28 cellular contexts compared by ENCODE assay signal in genomic region chr2:101168647-101169046, GRCh38.
"Had no signal": no experiment of that assay in that cellular context is flagged by ENCODE, and none has a peak within 500 bp of the region (broad histone marks: within the 10 kb centered on the region; RNA-seq: fewer than 3 reads in every experiment).

No MANE protein-coding gene starts in this region.

- H3K36me3 ChIP-seq: brain microvascular endothelial cell, esophagus squamous epithelium, gastroesophageal sphincter, WERI-Rb-1 had no signal

- H3K4me3 ChIP-seq: coronary artery, dorsolateral prefrontal cortex, esophagus squamous epithelium, gastroesophageal sphincter had no signal

- H3K4me1 ChIP-seq: esophagus squamous epithelium, gastroesophageal sphincter had no signal

- DNase-seq: activated B cell treated with CpG ODN at 0.5 μM for 24 hours; activated CD4-positive, alpha-beta T cell treated with anti-CD3 and anti-CD28 coated beads for 48 hours; activated CD4-positive, alpha-beta T cell treated with anti-CD3 and anti-CD28 coated beads, Interleukin-2, amount 50 U/mL, for 1 hour; activated CD4-positive, alpha-beta T cell treated with anti-CD3 and anti-CD28 coated beads, Interleukin-2, amount 50 U/mL, for 48 hours; activated CD8-positive, alpha-beta memory T cell treated with anti-CD3 and anti-CD28 coated beads for 24 hours; activated CD8-positive, alpha-beta T cell treated with anti-CD3 and anti-CD28 coated beads for 36 hours; activated effector memory CD4-positive, alpha-beta T cell treated with Interleukin-2 at 50 U/mL for 16 hours; activated gamma-delta T cell treated with Interleukin-2 at 50 U/mL for 16 hours; activated naive CD4-positive, alpha-beta T cell treated with anti-CD3 and anti-CD28 coated beads, Interleukin-2, amount 50 U/mL, for 16 hours; activated naive CD4-positive, alpha-beta T cell treated with Interleukin-2 at 50 U/mL for 16 hours; activated T-cell treated with anti-CD3 and anti-CD28 coated beads, Interleukin-2, amount 50 U/mL, for 4 hours; amniotic stem cell; anterior cingulate cortex; brain microvascular endothelial cell; dorsolateral prefrontal cortex; effector memory CD4-positive, alpha-beta T cell; endodermal cell; erythroblast; esophagus squamous epithelium; foreskin melanocyte; T-helper 2 cell; WERI-Rb-1 had no signal

- H3K27ac ChIP-seq: brain microvascular endothelial cell, coronary artery, dorsolateral prefrontal cortex, esophagus squamous epithelium, gastroesophageal sphincter, WERI-Rb-1 had no signal

- ATAC-seq: activated CD4-positive, CD25-positive, alpha-beta regulatory T cell treated with anti-CD3 and anti-CD28 coated beads, Interleukin-2, amount 50 U/mL, for 24 hours; activated CD8-positive, alpha-beta T cell treated with anti-CD3 and anti-CD28 coated beads for 36 hours; activated T-cell treated with anti-CD3 and anti-CD28 coated beads, Interleukin-2, amount 50 U/mL, for 4 hours; activated T-helper 17 cell treated with anti-CD3 and anti-CD28 coated beads, Interleukin-2, amount 50 U/mL, for 72 hours; gastroesophageal sphincter had no signal

- H3K27me3 ChIP-seq: brain microvascular endothelial cell, dorsolateral prefrontal cortex, esophagus squamous epithelium, gastroesophageal sphincter had no signal

- FAIRE-seq: astrocyte, bronchial epithelial cell had no signal
